Comparison of ENCODE assay signal across 16 cellular contexts in the genomic region with DNA sequence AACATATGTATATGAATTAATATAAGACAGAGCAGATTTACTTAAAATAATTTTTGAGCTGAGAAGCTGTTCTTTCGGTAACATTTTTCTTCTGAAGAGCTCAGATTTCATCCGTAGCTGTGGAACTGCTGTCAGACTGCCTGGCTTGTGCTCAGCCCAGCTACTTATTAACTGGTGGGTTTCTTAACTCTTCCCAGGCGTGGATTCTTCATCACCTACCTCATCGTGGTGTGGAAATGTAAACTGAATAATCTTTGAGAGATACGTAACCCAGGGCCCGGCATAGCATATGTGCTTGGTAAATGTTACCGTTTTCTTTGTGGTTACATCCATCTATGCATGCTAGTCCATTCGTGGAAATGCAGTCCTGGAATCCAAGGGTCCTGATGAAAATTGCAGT.
DNase-seq lines count a peak whose midpoint lies in the region; ATAC-seq and TF ChIP-seq lines count a peak whose summit lies in the region.
"Had no signal": no experiment of that assay in that cellular context is flagged by ENCODE, and none has a peak within 500 bp of the region (broad histone marks: within the 10 kb centered on the region; RNA-seq: fewer than 3 reads in every experiment).

No MANE protein-coding gene starts in this region.

- H4K20me1 ChIP-seq in SK-N-SH (ENCODE audit: insufficient read depth), result no peaks in the 10 kb centered on the region

- no peaks in the 10 kb centered on the region for H3K27me3 ChIP-seq in SK-N-SH (ENCODE audit: insufficient read depth)
- H3K27me3 ChIP-seq in BE2C, result no peaks in the 10 kb centered on the region
- no peaks in the 10 kb centered on the region for H3K27me3 ChIP-seq in CD4-positive, alpha-beta T cell (ENCODE audit: control insufficient read depth, insufficient read depth, low read length)
- H3K27me3 ChIP-seq: esophagus muscularis mucosa had no signal

- POLR2A ChIA-PET in SK-N-SH (lab: Yijun Ruan, JAX), result no interaction called here
- POLR2A ChIA-PET in CD4-positive, alpha-beta T cell (lab: Charles Lee), result no interaction called here
- POLR2A ChIA-PET in activated CD4-positive, alpha-beta memory T cell treated with anti-CD3 and anti-CD28 coated beads for 36 hours (lab: Charles Lee), result no interaction called here

- H3K4me2 ChIP-seq in SK-N-SH, result peak overlapping the region; percentile 30; the same call in 1 of the 2 replicates

- TF ChIP-seq CTCF in AG09319 (IDR thresholded peaks at IDR 0.05; ENCODE audit: low read depth, low read length) (no peak), SK-N-SH (IDR thresholded peaks at IDR 0.05) (no peak), fibroblast of mammary gland (conservative IDR thresholded peaks at IDR 0.05; ENCODE audit: control insufficient read depth, insufficient read depth, low read depth, low read length) (no peak), BE2C (IDR thresholded peaks at IDR 0.05; ENCODE audit: low read depth, low read length) (no peak)
- TF ChIP-seq CTCF in CD4-positive, alpha-beta T cell (IDR thresholded peaks at IDR 0.05), result no peak

- H3K9me2 ChIP-seq in SK-N-SH, result no peaks in the 10 kb centered on the region

- H3K4me3 ChIP-seq in SK-N-SH (ENCODE audit: low read depth in 2 of 2, low read length in 1 of 2) (no peak overlapping the region), fibroblast of mammary gland (ENCODE audit: control insufficient read depth, low read depth, low read length) (no peak overlapping the region), BE2C (ENCODE audit: low read depth, low read length) (no peak overlapping the region)
- H3K4me3 ChIP-seq: esophagus muscularis mucosa had no signal

- no peak overlapping the region for H3K4me3 Mint-ChIP-seq in CD4-positive, alpha-beta T cell
- no peak overlapping the region for H3K4me3 Mint-ChIP-seq in activated CD4-positive, alpha-beta memory T cell treated with anti-CD3 and anti-CD28 coated beads for 36 hours
- H3K4me3 Mint-ChIP-seq: activated CD4-positive, alpha-beta T cell treated with anti-CD3 and anti-CD28 coated beads, Interleukin-2, amount 10 ng/mL, durations not matched to agents 24 days and 14 days; activated T-cell treated with anti-CD3 and anti-CD28 coated beads, Interleukin-2, amount 50 U/mL, for 4 hours had no signal

- H3K27me3 Mint-ChIP-seq in CD4-positive, alpha-beta T cell, result no peaks in the 10 kb centered on the region
- H3K27me3 Mint-ChIP-seq in activated CD4-positive, alpha-beta memory T cell treated with anti-CD3 and anti-CD28 coated beads for 36 hours, result no peaks in the 10 kb centered on the region

- H3K27ac ChIP-seq in SK-N-SH (ENCODE audit: low read depth in 2 of 2, low read length in 1 of 2), result peak overlapping the region; percentile 23 to 68; a peak in 3 of 4 replicates
- H3K27ac ChIP-seq in CD4-positive, alpha-beta T cell (ENCODE audit: low read depth, low read length), result no peak overlapping the region
- H3K27ac ChIP-seq: C4-2B, esophagus muscularis mucosa had no signal

- no peaks in the 10 kb centered on the region for H3K9me3 Mint-ChIP-seq in CD4-positive, alpha-beta T cell
- no peaks in the 10 kb centered on the region for H3K9me3 Mint-ChIP-seq in activated CD4-positive, alpha-beta memory T cell treated with anti-CD3 and anti-CD28 coated beads for 36 hours
- H3K9me3 Mint-ChIP-seq: activated CD4-positive, alpha-beta T cell treated with anti-CD3 and anti-CD28 coated beads, Interleukin-2, amount 10 ng/mL, durations not matched to agents 24 days and 14 days; activated T-cell treated with anti-CD3 and anti-CD28 coated beads, Interleukin-2, amount 50 U/mL, for 4 hours had no signal

- peaks cover 75% of the 10 kb centered on the region for H3F3A ChIP-seq in SK-N-SH (replicated peaks; ENCODE audit: insufficient read depth)

- CTCF ChIA-PET in SK-N-SH (lab: Yijun Ruan, JAX), result interaction anchor here (0.8 kb wide), 1 partner anchor 117 kb away, joined by 3 read pairs; no protein-coding TSS in a partner anchor
- CTCF ChIA-PET in CD4-positive, alpha-beta T cell (lab: Charles Lee), result no interaction called here
- CTCF ChIA-PET in activated CD4-positive, alpha-beta memory T cell treated with anti-CD3 and anti-CD28 coated beads for 36 hours (lab: Charles Lee), result interaction anchor here (1.0 kb wide), 1 partner anchor 114 kb away, joined by 3 read pairs; no protein-coding TSS in a partner anchor

- intact Hi-C loops in CD4-positive, alpha-beta T cell (cut with DNase I, micrococcal nuclease), result no loop called here
- intact Hi-C loops in activated CD4-positive, alpha-beta memory T cell treated with anti-CD3 and anti-CD28 coated beads for 36 hours (cut with micrococcal nuclease), result no loop called here

- ATAC-seq in CD4-positive, alpha-beta T cell (ENCODE audit: poor library complexity), result no peak
- ATAC-seq: activated T-cell treated with anti-CD3 and anti-CD28 coated beads, Interleukin-2, amount 50 U/mL, for 4 hours had no signal

- no peaks in the 10 kb centered on the region for H3K36me3 Mint-ChIP-seq in CD4-positive, alpha-beta T cell (ENCODE audit: low read depth)
- no peaks in the 10 kb centered on the region for H3K36me3 Mint-ChIP-seq in activated CD4-positive, alpha-beta memory T cell treated with anti-CD3 and anti-CD28 coated beads for 36 hours

- H3K4me1 ChIP-seq in SK-N-SH (ENCODE audit: control insufficient read depth in 1 of 2, insufficient read depth in 2 of 2, low read depth in 1 of 2, low read length in 1 of 2), result peaks cover 3 to 28% of the 10 kb centered on the region in 2 experiments
- no peaks in the 10 kb centered on the region for H3K4me1 ChIP-seq in BE2C

- H3K79me2 ChIP-seq in SK-N-SH (ENCODE audit: insufficient read depth), result 0 out of 2 replicates have a peak, but pooled peaks cover 12% of the 10 kb centered on the region

- peak overlapping the region; percentile 24 for H3K9ac ChIP-seq in SK-N-SH

- H3K9me3 ChIP-seq in SK-N-SH (no peaks in the 10 kb centered on the region), BE2C (no peaks in the 10 kb centered on the region)
- H3K9me3 ChIP-seq in CD4-positive, alpha-beta T cell (ENCODE audit: control insufficient read depth, low read length), result no peaks in the 10 kb centered on the region
- H3K9me3 ChIP-seq: esophagus muscularis mucosa had no signal

- TF ChIP-seq RAD21 in SK-N-SH (IDR thresholded peaks at IDR 0.05; ENCODE audit: low read length), result no peak

- H3K36me3 ChIP-seq in SK-N-SH (replicated peaks in 1 of 2; ENCODE audit: control insufficient read depth in 1 of 2, insufficient read depth in 2 of 2, low read length in 1 of 2) (no peaks in the 10 kb centered on the region), BE2C (no peaks in the 10 kb centered on the region)
- H3K36me3 ChIP-seq: esophagus muscularis mucosa had no signal

- no peak for TF ChIP-seq EP300 in SK-N-SH (IDR thresholded peaks at IDR 0.05; ENCODE audit: borderline replicate concordance in 1 of 2, low read depth in 1 of 2, low read length in 1 of 2)

- DNase-seq in AG09319 (ENCODE audit: extremely low read depth, low read depth) (peak; percentile 62), SK-N-SH (no peak), fibroblast of mammary gland (ENCODE audit: low read depth) (peak; percentile 84), myocyte (ENCODE audit: low read depth) (peak; percentile 10), islet precursor cell (no peak), BE2C (no peak)
- DNase-seq in CD4-positive, alpha-beta T cell, result no peak
- no peak for DNase-seq in activated CD4-positive, alpha-beta memory T cell treated with anti-CD3 and anti-CD28 coated beads for 36 hours
- DNase-seq: activated CD4-positive, alpha-beta T cell treated with anti-CD3 and anti-CD28 coated beads, Interleukin-2, amount 10 ng/mL, durations not matched to agents 24 days and 14 days; activated T-cell treated with anti-CD3 and anti-CD28 coated beads, Interleukin-2, amount 50 U/mL, for 4 hours; cortex of kidney; DMS79 treated with DMSO at 0.1 percent for 48 hours; NCI-H2081 treated with DMSO at 0.1 percent for 48 hours; substantia nigra had no signal

- no peaks in the 10 kb centered on the region for H3K4me1 Mint-ChIP-seq in CD4-positive, alpha-beta T cell (ENCODE audit: low read depth)
- no peaks in the 10 kb centered on the region for H3K4me1 Mint-ChIP-seq in activated CD4-positive, alpha-beta memory T cell treated with anti-CD3 and anti-CD28 coated beads for 36 hours (ENCODE audit: low read depth)
- H3K4me1 Mint-ChIP-seq: activated CD4-positive, alpha-beta T cell treated with anti-CD3 and anti-CD28 coated beads, Interleukin-2, amount 10 ng/mL, durations not matched to agents 24 days and 14 days had no signal

- H3K27ac Mint-ChIP-seq in CD4-positive, alpha-beta T cell, result no peak overlapping the region
- no peak overlapping the region for H3K27ac Mint-ChIP-seq in activated CD4-positive, alpha-beta memory T cell treated with anti-CD3 and anti-CD28 coated beads for 36 hours
- H3K27ac Mint-ChIP-seq: activated CD4-positive, alpha-beta T cell treated with anti-CD3 and anti-CD28 coated beads, Interleukin-2, amount 10 ng/mL, durations not matched to agents 24 days and 14 days had no signal

- H2AFZ ChIP-seq in SK-N-SH (ENCODE audit: low read depth), result no peak overlapping the region

- 36% methylated on average over 8 of the region's 8 CpGs for WGBS in SK-N-SH (ENCODE audit: low lambda C conversion rate)

TF ChIP-seq in SK-N-SH, 30 proteins besides CTCF, POLR2A, EP300 and RAD21:
- TF ChIP-seq MEF2A (IDR thresholded peaks at IDR 0.05; ENCODE audit: borderline replicate concordance, low read depth), result no peak
- peak; percentile 58; the same call in 1 of the 2 replicates for TF ChIP-seq TCF12 (IDR thresholded peaks at IDR 0.05)
- TF ChIP-seq TAF1 (IDR thresholded peaks at IDR 0.05; ENCODE audit: borderline replicate concordance, low read depth, low read length), result peak; percentile 20; the same call in 1 of the 2 replicates
- TF ChIP-seq POLR2AphosphoS5 (IDR thresholded peaks at IDR 0.05; ENCODE audit: low read depth, low read length), result peak; percentile 58; the same call in 1 of the 2 replicates

Comparison
In these comparisons a context has a peak if more than half of its experiments do, and no peak if none do; other contexts are left out.
1. DNase-seq: peak in AG09319 (single experiment), fibroblast of mammary gland (single experiment) and myocyte (single experiment); none in SK-N-SH (single experiment), islet precursor cell (single experiment), BE2C (single experiment), CD4-positive, alpha-beta T cell (0 of 10) and activated CD4-positive, alpha-beta memory T cell treated with anti-CD3 and anti-CD28 coated beads for 36 hours (single experiment).